ENCODE assay signal across 27 cellular contexts in genomic region chr5:42606464-42606869, GRCh38.
"Had no signal": no experiment of that assay in that cellular context is flagged by ENCODE, and none has a peak within 500 bp of the region (broad histone marks: within the 10 kb centered on the region; RNA-seq: fewer than 3 reads in every experiment).

No MANE protein-coding gene starts in this region.

- H3K4me3 ChIP-seq: colonic mucosa, gastroesophageal sphincter, heart left ventricle, hepatocyte, left ventricle myocardium inferior, lower lobe of right lung, ovary, skin epidermis, spleen, testis, tibial artery, upper lobe of right lung, uterus had no signal

- H3K4me1 ChIP-seq: colonic mucosa, lower lobe of right lung, spleen, testis, upper lobe of right lung, uterus had no signal

- ATAC-seq: esophagus mucosa; gastroesophageal sphincter; heart left ventricle; lower lobe of right lung; naive thymus-derived CD8-positive, alpha-beta T cell; sciatic nerve; stimulated activated memory B cell treated with anti-CD40 and anti-IgM and Interleukin-4, amounts not matched to agents 10 μg/mL and 1 μg/mL and 100 μg/mL, for 72 hours; stimulated activated naive CD8-positive, alpha-beta T cell treated with anti-CD3 and anti-CD28 coated beads, Interleukin-15, Interleukin-2, amounts not matched to agents 100 U/mL and 50 U/mL, for 24 hours; upper lobe of right lung had no signal

- H3K36me3 ChIP-seq: colonic mucosa, gastroesophageal sphincter, heart left ventricle, left ventricle myocardium inferior, lower lobe of right lung, ovary, spleen, tibial artery, upper lobe of right lung, uterus had no signal

- H3K9me3 ChIP-seq: colonic mucosa, gastroesophageal sphincter, heart left ventricle, left ventricle myocardium inferior, lower lobe of right lung, ovary, spleen, testis, tibial artery, upper lobe of right lung, uterus had no signal

- DNase-seq: colonic mucosa; effector CD8-positive, alpha-beta T cell; endodermal cell; foreskin fibroblast; heart left ventricle; left cardiac atrium; left ventricle myocardium inferior; lower lobe of right lung; naive thymus-derived CD8-positive, alpha-beta T cell; occipital lobe; ovary; posterior cingulate gyrus; spleen; stimulated activated CD4-positive, alpha-beta T cell treated with anti-CD3 and anti-CD28 coated beads, Interleukin-4, amount 100 ng/mL, for 4 hours; stimulated activated naive CD8-positive, alpha-beta T cell treated with anti-CD3 and anti-CD28 coated beads, Interleukin-15, Interleukin-2, amounts not matched to agents 100 U/mL and 50 U/mL, for 24 hours; substantia nigra; testis; tibial artery; upper lobe of right lung; uterus had no signal

- H3K27me3 ChIP-seq: colonic mucosa, gastroesophageal sphincter, heart left ventricle, hepatocyte, ovary, spleen, testis, tibial artery, upper lobe of right lung, uterus had no signal

- H3K4me2 ChIP-seq: hepatocyte had no signal

- H3K27ac ChIP-seq: colonic mucosa, epithelial cell of prostate, gastroesophageal sphincter, heart left ventricle, hepatocyte, left ventricle myocardium inferior, lower lobe of right lung, ovary, skin epidermis, spleen, testis, tibial artery, upper lobe of right lung, uterus had no signal

- H2AFZ ChIP-seq: hepatocyte had no signal
